Comparison of ENCODE assay signal across 10 cellular contexts in genomic region chr9:82532504-82532903, GRCh38.
DNase-seq lines count a peak whose midpoint lies in the region; ATAC-seq and TF ChIP-seq lines count a peak whose summit lies in the region.
"Had no signal": no experiment of that assay in that cellular context is flagged by ENCODE, and none has a peak within 500 bp of the region (broad histone marks: within the 10 kb centered on the region; RNA-seq: fewer than 3 reads in every experiment).

No MANE protein-coding gene starts in this region.

- intact Hi-C loops in left colon (cut with DNase I, micrococcal nuclease) = no loop called here

- peak overlapping the region in 1 of 2 experiments; percentile 78; a peak in 1 of 4 replicates for H3K27ac ChIP-seq in SK-N-SH (ENCODE audit: low read depth in 2 of 2, low read length in 1 of 2)

- peak; percentile 81 for TF ChIP-seq RAD21 in SK-N-SH (IDR thresholded peaks at IDR 0.05; ENCODE audit: low read length)

- H3K27me3 Mint-ChIP-seq in activated T-cell treated with anti-CD3 and anti-CD28 coated beads, Interleukin-2, amount 50 U/mL, for 24 hours = no peaks in the 10 kb centered on the region
- H3K27me3 Mint-ChIP-seq: naive B cell had no signal

- H3K9me2 ChIP-seq in SK-N-SH = no peaks in the 10 kb centered on the region

- no peak overlapping the region for H3K4me2 ChIP-seq in SK-N-SH

- no peaks in the 10 kb centered on the region for H3K36me3 ChIP-seq in SK-N-SH (replicated peaks in 1 of 2; ENCODE audit: control insufficient read depth in 1 of 2, insufficient read depth in 2 of 2, low read length in 1 of 2)

- no peaks in the 10 kb centered on the region for H3F3A ChIP-seq in SK-N-SH (replicated peaks; ENCODE audit: insufficient read depth)

- H2AFZ ChIP-seq in SK-N-SH (ENCODE audit: low read depth) = no peak overlapping the region

- TF ChIP-seq CTCF in SK-N-SH (IDR thresholded peaks at IDR 0.05) = peak; percentile 49

- H3K4me1 Mint-ChIP-seq in activated T-cell treated with anti-CD3 and anti-CD28 coated beads, Interleukin-2, amount 50 U/mL, for 24 hours (ENCODE audit: low read depth) = no peaks in the 10 kb centered on the region
- H3K4me1 Mint-ChIP-seq: naive B cell had no signal

- WGBS in SK-N-SH (ENCODE audit: low lambda C conversion rate) = 4% methylated on average over 2 of the region's 2 CpGs

- no peak overlapping the region for H3K4me3 Mint-ChIP-seq in activated T-cell treated with anti-CD3 and anti-CD28 coated beads, Interleukin-2, amount 50 U/mL, for 24 hours
- H3K4me3 Mint-ChIP-seq: activated T-helper 1 cell treated with anti-CD3 and anti-CD28 coated beads, Interleukin-12 subunit alpha, Interleukin-12 subunit beta, Interleukin-2, Interleukin-4 antibody, amounts not matched to agents 30 ng/mL and 10 ng/mL and 1 ng/mL, durations not matched to agents 14 hours and 24 hours and 36 hours; naive B cell had no signal

- CTCF ChIA-PET in SK-N-SH (lab: Yijun Ruan, JAX) = interaction anchor here (0.6 to 3.2 kb wide), 19 partner anchors 10 to 841 kb away, joined by 3 to 34 read pairs (median 3); no protein-coding TSS in a partner anchor

- peaks cover 7% of the 10 kb centered on the region for H3K9me3 Mint-ChIP-seq in activated T-cell treated with anti-CD3 and anti-CD28 coated beads, Interleukin-2, amount 50 U/mL, for 24 hours

- H3K9ac ChIP-seq in SK-N-SH = no peak overlapping the region

- POLR2A ChIA-PET in SK-N-SH (lab: Yijun Ruan, JAX) = interaction anchor here (1.0 kb wide), 1 partner anchor 68 kb away, joined by 4 read pairs; no protein-coding TSS in a partner anchor

- peaks cover 2% of the 10 kb centered on the region for H3K9me3 ChIP-seq in SK-N-SH

- no peak overlapping the region for H3K27ac Mint-ChIP-seq in activated T-cell treated with anti-CD3 and anti-CD28 coated beads, Interleukin-2, amount 50 U/mL, for 24 hours
- H3K27ac Mint-ChIP-seq: activated T-helper 1 cell treated with anti-CD3 and anti-CD28 coated beads, Interleukin-12 subunit alpha, Interleukin-12 subunit beta, Interleukin-2, Interleukin-4 antibody, amounts not matched to agents 30 ng/mL and 10 ng/mL and 1 ng/mL, durations not matched to agents 14 hours and 24 hours and 36 hours; naive B cell had no signal

- TF ChIP-seq EP300 in SK-N-SH (IDR thresholded peaks at IDR 0.05; ENCODE audit: borderline replicate concordance in 1 of 2, low read depth in 1 of 2, low read length in 1 of 2) = no peak

- DNase-seq in Ammon's horn (ENCODE audit: low spot score) (peak; percentile 13), HT-29 (ENCODE audit: low spot score) (peak; percentile 26), SK-N-SH (peak; percentile 28), kidney tubule cell (ENCODE audit: low spot score) (peak; percentile 26), left colon (no peak), iPS-NIHi11 (ENCODE audit: low spot score) (no peak)
- no peak for DNase-seq in activated T-cell treated with anti-CD3 and anti-CD28 coated beads, Interleukin-2, amount 50 U/mL, for 24 hours
- DNase-seq: naive B cell had no signal

- H3K4me3 ChIP-seq in SK-N-SH (ENCODE audit: low read depth in 2 of 2, low read length in 1 of 2) = no peak overlapping the region

- H3K27me3 ChIP-seq in SK-N-SH (ENCODE audit: insufficient read depth) = no peaks in the 10 kb centered on the region

- H4K20me1 ChIP-seq in SK-N-SH (ENCODE audit: insufficient read depth) = no peaks in the 10 kb centered on the region

- no peaks in the 10 kb centered on the region for H3K36me3 Mint-ChIP-seq in activated T-cell treated with anti-CD3 and anti-CD28 coated beads, Interleukin-2, amount 50 U/mL, for 24 hours (ENCODE audit: low read depth)

- H3K79me2 ChIP-seq in SK-N-SH (ENCODE audit: insufficient read depth) = no peaks in the 10 kb centered on the region

- H3K4me1 ChIP-seq in SK-N-SH (ENCODE audit: control insufficient read depth in 1 of 2, insufficient read depth in 2 of 2, low read depth in 1 of 2, low read length in 1 of 2) = peaks cover 0 to 3% of the 10 kb centered on the region in 2 experiments; a peak in 2 of 4 replicates

- no peak for ATAC-seq in left colon
- ATAC-seq in HG02798 (IDR thresholded peaks at IDR 0.05; ENCODE audit: poor library complexity, unreplicated experiment) = no peak

TF ChIP-seq in SK-N-SH, 30 proteins besides CTCF, POLR2A, EP300 and RAD21:
- TF ChIP-seq RFX5 (IDR thresholded peaks at IDR 0.05; ENCODE audit: low read length) (0 out of 2 replicates have a peak, but pooled peaks have one; percentile 16), SMC3 (IDR thresholded peaks at IDR 0.05; ENCODE audit: low read depth, low read length) (peak; percentile 59; the same call in 1 of the 2 replicates), GABPA (IDR thresholded peaks at IDR 0.05; ENCODE audit: low read depth) (no peak)

Comparison
In these comparisons a context has a peak if more than half of its experiments do, and no peak if none do; other contexts are left out.
1. DNase-seq: peak in Ammon's horn (single experiment), HT-29 (single experiment), SK-N-SH (single experiment) and kidney tubule cell (single experiment); none in left colon (0 of 2), activated T-cell treated with anti-CD3 and anti-CD28 coated beads, Interleukin-2, amount 50 U/mL, for 24 hours (single experiment) and iPS-NIHi11 (single experiment).